Comparison of ENCODE assay signal across 18 cellular contexts in genomic region chr7:27190284-27190748, GRCh38. TPM values are rescaled to one million over a fixed set of nuclear protein-coding genes. Genes with fewer than 3 reads are reported as not detected.
DNase-seq lines count a peak whose midpoint lies in the region; ATAC-seq and TF ChIP-seq lines count a peak whose summit lies in the region.
"Had no signal": no experiment of that assay in that cellular context is flagged by ENCODE, and none has a peak within 500 bp of the region (broad histone marks: within the 10 kb centered on the region; RNA-seq: fewer than 3 reads in every experiment).

No MANE protein-coding gene starts in this region.

- peaks cover 100% of the 10 kb centered on the region for H3K79me2 ChIP-seq in Loucy (ENCODE audit: insufficient read depth, low read length)

- no peak overlapping the region for H2AFZ ChIP-seq in Loucy (ENCODE audit: low read length)

- DNase-seq in EL: peak; percentile 45
- peak; percentile 32 for DNase-seq in islet precursor cell
- DNase-seq in stimulated activated CD4-positive, alpha-beta T cell treated with anti-CD3 and anti-CD28 coated beads, Interleukin-4, amount 100 ng/mL, for 4 hours: no peak
- DNase-seq in posterior vena cava (ENCODE audit: low spot score): no peak
- DNase-seq: activated CD4-positive, alpha-beta T cell treated with anti-CD3 and anti-CD28 coated beads, Interleukin-2, amount 10 ng/mL, durations not matched to agents 24 days and 14 days; H7; naive thymus-derived CD8-positive, alpha-beta T cell; NCI-H345 had no signal

- no peaks in the 10 kb centered on the region for H3K9me3 ChIP-seq in Loucy (ENCODE audit: insufficient read depth, low read depth, low read length)
- no peaks in the 10 kb centered on the region for H3K9me3 ChIP-seq in skeletal muscle tissue (ENCODE audit: control insufficient read depth in 3 of 3, low read length in 3 of 3)
- H3K9me3 ChIP-seq: SJSA1 had no signal

- H3K9me2 ChIP-seq in Loucy (replicated peaks; ENCODE audit: low read depth, low read length): no peaks in the 10 kb centered on the region

- H3K4me1 ChIP-seq in Loucy (ENCODE audit: insufficient read depth, low read length, poor library complexity, severe bottlenecking) (peaks cover 56% of the 10 kb centered on the region), skeletal muscle tissue (ENCODE audit: control insufficient read depth in 3 of 3, insufficient read depth in 3 of 3, low read length in 3 of 3) (peaks cover 0 to 52% (median 25%) of the 10 kb centered on the region in 3 donors)

- peak overlapping the region; percentile 98 for H3K4me2 ChIP-seq in Loucy (ENCODE audit: low read depth, low read length, poor library complexity, severe bottlenecking)

- intact Hi-C loops in posterior vena cava (cut with DNase I): loop anchor here in 1 of 2 donors (10.0 kb wide), 1 partner anchor 904 kb away; no protein-coding TSS in a partner anchor

- H3K36me3 ChIP-seq in Loucy (ENCODE audit: insufficient read depth, low read length): peaks cover 11% of the 10 kb centered on the region
- H3K36me3 ChIP-seq in skeletal muscle tissue (ENCODE audit: control insufficient read depth in 3 of 3, insufficient read depth in 3 of 3, low read length in 3 of 3): no peaks in the 10 kb centered on the region

- TF ChIP-seq CTCF in Loucy (conservative IDR thresholded peaks at IDR 0.05; ENCODE audit: low read length): no peak

- H3F3A ChIP-seq in Loucy (ENCODE audit: low read depth): no peaks in the 10 kb centered on the region

- no peak for ATAC-seq in GM18909 (IDR thresholded peaks at IDR 0.05; ENCODE audit: poor library complexity, unreplicated experiment)
- no peak for ATAC-seq in HG03196 (IDR thresholded peaks at IDR 0.05; ENCODE audit: unreplicated experiment)
- ATAC-seq: naive thymus-derived CD8-positive, alpha-beta T cell had no signal

- H3K27me3 ChIP-seq in Loucy (ENCODE audit: insufficient read depth, low read length, poor library complexity, severe bottlenecking): peaks cover 32% of the 10 kb centered on the region
- H3K27me3 ChIP-seq in skeletal muscle tissue (ENCODE audit: control insufficient read depth in 3 of 3, insufficient read depth in 3 of 3, low read length in 3 of 3): peaks cover 31 to 69% (median 41%) of the 10 kb centered on the region in 3 donors
- H3K27me3 ChIP-seq: SJSA1 had no signal

- peak overlapping the region; percentile 12 for H3K27ac ChIP-seq in skeletal muscle tissue (ENCODE audit: low read depth, low read length)
- H3K27ac ChIP-seq: SJSA1 had no signal

- H3K4me3 ChIP-seq in Loucy (ENCODE audit: low read length, poor library complexity, severe bottlenecking) (peak overlapping the region; percentile 91), skeletal muscle tissue (ENCODE audit: low read length in 3 of 3) (no peak overlapping the region)
- H3K4me3 ChIP-seq: SJSA1 had no signal

- H3K9ac ChIP-seq in Loucy (ENCODE audit: low read depth, low read length, poor library complexity, severe bottlenecking): peak overlapping the region; percentile 99
- peak overlapping the region in 1 of 3 donors; percentile 92 for H3K9ac ChIP-seq in skeletal muscle tissue (ENCODE audit: low read depth in 1 of 3, low read length in 3 of 3)

- H4K20me1 ChIP-seq in Loucy (ENCODE audit: insufficient read depth, low read length, poor library complexity, severe bottlenecking): peaks cover 42% of the 10 kb centered on the region

RNA-seq across cellular contexts. Expression of gene HOXA11, which starts 5.3 kb away (rescaled TPM):
- total RNA-seq in skeletal muscle tissue (2.1 TPM), posterior vena cava (1 to 10 TPM in 1 of 2 donors, under 1 TPM in 1; 0.51 to 1.1 TPM)
- total RNA-seq: activated CD4-positive, alpha-beta T cell treated with anti-CD3 and anti-CD28 coated beads, Interleukin-2, amount 10 ng/mL, durations not matched to agents 24 days and 14 days; chondrocyte; frontal cortex; H7; HT1080; liver; naive thymus-derived CD8-positive, alpha-beta T cell had no signal

RNA-seq across cellular contexts. Expression of gene HOXA13, which starts 9.6 kb away (rescaled TPM):
- 0.52 TPM for total RNA-seq in skeletal muscle tissue
- under 1 TPM in 1 of 2 donors, not detected in 1; 0.14 TPM for total RNA-seq in posterior vena cava
- total RNA-seq: activated CD4-positive, alpha-beta T cell treated with anti-CD3 and anti-CD28 coated beads, Interleukin-2, amount 10 ng/mL, durations not matched to agents 24 days and 14 days; aorta; chondrocyte; frontal cortex; H7; liver; naive thymus-derived CD8-positive, alpha-beta T cell had no signal

RNA-seq across cellular contexts. Expression of gene HOXA10, which starts 16.2 kb away (rescaled TPM):
- total RNA-seq in skeletal muscle tissue (13.6 TPM), posterior vena cava (1 to 10 TPM; 8.9 to 9.2 TPM)
- total RNA-seq: activated CD4-positive, alpha-beta T cell treated with anti-CD3 and anti-CD28 coated beads, Interleukin-2, amount 10 ng/mL, durations not matched to agents 24 days and 14 days; frontal cortex; H7; naive thymus-derived CD8-positive, alpha-beta T cell had no signal

RNA-seq across cellular contexts. Expression of gene HOXA9, which starts 25.0 kb away (rescaled TPM):
- 7.8 TPM for total RNA-seq in skeletal muscle tissue
- total RNA-seq in posterior vena cava: 1 to 10 TPM; 7.4 TPM
- total RNA-seq: activated CD4-positive, alpha-beta T cell treated with anti-CD3 and anti-CD28 coated beads, Interleukin-2, amount 10 ng/mL, durations not matched to agents 24 days and 14 days; chondrocyte; frontal cortex; H7; naive thymus-derived CD8-positive, alpha-beta T cell had no signal

RNA-seq across cellular contexts. Expression of gene HOXA7, which starts 33.8 kb away (rescaled TPM):
- total RNA-seq in skeletal muscle tissue (1.6 TPM), posterior vena cava (1 to 10 TPM; 6.2 to 6.7 TPM)
- total RNA-seq: activated CD4-positive, alpha-beta T cell treated with anti-CD3 and anti-CD28 coated beads, Interleukin-2, amount 10 ng/mL, durations not matched to agents 24 days and 14 days; chondrocyte; frontal cortex; H7; HT1080; naive thymus-derived CD8-positive, alpha-beta T cell had no signal

Comparison
In these comparisons a context has a peak if more than half of its experiments do, and no peak if none do; other contexts are left out.
1. DNase-seq: peak in EL (single experiment) and islet precursor cell (single experiment); none in stimulated activated CD4-positive, alpha-beta T cell treated with anti-CD3 and anti-CD28 coated beads, Interleukin-4, amount 100 ng/mL, for 4 hours (0 of 2) and posterior vena cava (single experiment).